ENCODE assay signal across 1 cellular context in genomic region chr7:127254163-127254684, GRCh38.
TF ChIP-seq lines count a peak whose summit lies in the region.

No MANE protein-coding gene starts in this region.

TF ChIP-seq in K562, 482 proteins besides CTCF, POLR2A, EP300 and RAD21 (continued from another document):
- 0 out of 4 replicates have a peak, but pooled peaks of 1 of the 2 experiments have one; percentile 13 for TF ChIP-seq UBTF (IDR thresholded peaks at IDR 0.05; ENCODE audit: borderline replicate concordance in 1 of 2, low read depth in 2 of 2, low read length in 2 of 2)
- no peak for TF ChIP-seq KLF16 (IDR thresholded peaks at IDR 0.05)
- no peak for TF ChIP-seq JUND (IDR thresholded peaks at IDR 0.05; ENCODE audit: borderline replicate concordance, low read depth, low read length)
- no peak for TF ChIP-seq JUND (tag; IDR thresholded peaks at IDR 0.05; ENCODE audit: borderline replicate concordance, low read depth, low read length)
- TF ChIP-seq, protein P1, sequence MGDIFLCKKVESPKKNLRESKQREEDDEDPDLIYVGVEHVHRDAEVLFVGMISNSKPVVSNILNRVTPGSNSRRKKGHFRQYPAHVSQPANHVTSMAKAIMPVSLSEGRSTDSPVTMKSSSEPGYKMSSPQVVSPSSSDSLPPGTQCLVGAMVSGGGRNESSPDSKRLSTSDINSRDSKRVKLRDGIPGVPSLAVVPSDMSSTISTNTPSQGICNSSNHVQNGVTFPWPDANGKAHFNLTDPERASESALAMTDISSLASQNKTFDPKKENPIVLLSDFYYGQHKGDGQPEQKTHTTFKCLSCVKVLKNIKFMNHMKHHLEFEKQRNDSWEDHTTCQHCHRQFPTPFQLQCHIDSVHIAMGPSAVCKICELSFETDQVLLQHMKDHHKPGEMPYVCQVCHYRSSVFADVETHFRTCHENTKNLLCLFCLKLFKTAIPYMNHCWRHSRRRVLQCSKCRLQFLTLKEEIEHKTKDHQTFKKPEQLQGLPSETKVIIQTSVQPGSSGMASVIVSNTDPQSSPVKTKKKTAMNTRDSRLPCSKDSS (IDR thresholded peaks at IDR 0.05; ENCODE audit: low read depth, partially characterized antibody): no peak
- TF ChIP-seq NEUROD1 (IDR thresholded peaks at IDR 0.05; ENCODE audit: borderline replicate concordance, low read depth, low read length, partially characterized antibody): no peak
- no peak for TF ChIP-seq SAFB (IDR thresholded peaks at IDR 0.05; ENCODE audit: borderline replicate concordance, low read depth, low read length)
- TF ChIP-seq SPI1 (IDR thresholded peaks at IDR 0.05; ENCODE audit: borderline replicate concordance, low read depth, low read length): peak; percentile 73
- TF ChIP-seq HMG20A (CRISPR knock-in tag; conservative IDR thresholded peaks at IDR 0.05): no peak
- TF ChIP-seq L3MBTL2 (IDR thresholded peaks at IDR 0.05): no peak
- no peak for TF ChIP-seq ZBTB5 (IDR thresholded peaks at IDR 0.05)
- no peak for TF ChIP-seq SMARCB1 (IDR thresholded peaks at IDR 0.05; ENCODE audit: insufficient read length, low read depth)
